ENCODE assay signal across 13 cellular contexts in the genomic region with DNA sequence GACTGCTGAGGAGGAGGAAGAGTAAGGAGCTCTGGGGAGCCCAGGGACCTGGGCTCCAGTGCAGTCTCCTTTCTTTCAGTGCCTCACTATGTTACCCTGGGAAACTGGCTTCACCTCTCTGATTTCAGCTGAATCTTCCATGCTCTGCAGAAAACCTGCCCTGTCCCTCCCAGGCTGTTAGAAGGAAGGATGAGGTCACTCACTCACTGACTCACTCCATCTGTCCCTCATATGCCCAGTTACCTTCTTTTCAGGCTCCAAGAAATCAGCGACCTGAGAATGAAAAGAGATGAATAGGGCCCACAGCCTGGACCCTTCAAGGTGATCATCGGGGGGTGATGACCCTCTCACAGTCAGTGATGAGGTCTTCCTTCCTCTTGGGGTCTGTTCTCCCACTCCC. TPM values are rescaled to one million over a fixed set of nuclear protein-coding genes. Genes with fewer than 3 reads are reported as not detected.
DNase-seq lines count a peak whose midpoint lies in the region; ATAC-seq and TF ChIP-seq lines count a peak whose summit lies in the region.
"Had no signal": no experiment of that assay in that cellular context is flagged by ENCODE, and none has a peak within 500 bp of the region (broad histone marks: within the 10 kb centered on the region; RNA-seq: fewer than 3 reads in every experiment).

No MANE protein-coding gene starts in this region.

- H3K27me3 ChIP-seq in PC-9 (ENCODE audit: insufficient read depth, low read depth) (peaks cover 28% of the 10 kb centered on the region), left ventricle myocardium inferior (ENCODE audit: low read depth) (peaks cover 16% of the 10 kb centered on the region)
- H3K27me3 ChIP-seq: gastrocnemius medialis had no signal

- no peak for TF ChIP-seq CTCF in PC-9 (conservative IDR thresholded peaks at IDR 0.05)
- no peak for TF ChIP-seq CTCF in epithelial cell of esophagus (IDR thresholded peaks at IDR 0.05; ENCODE audit: insufficient read depth, low read depth, low read length, missing control alignments)
- TF ChIP-seq CTCF in mucosa of descending colon (IDR thresholded peaks at IDR 0.05): no peak
- TF ChIP-seq CTCF in left ventricle myocardium inferior (IDR thresholded peaks at IDR 0.05; ENCODE audit: borderline replicate concordance): no peak

- CTCF ChIA-PET in PC-9 (lab: Charles Lee): no interaction called here

- H3K27ac Mint-ChIP-seq in effector memory CD8-positive, alpha-beta T cell: no peak overlapping the region
- H3K27ac Mint-ChIP-seq: activated CD8-positive, alpha-beta T cell treated with anti-CD3 and anti-CD28 coated beads, Interleukin-2, amount 10 ng/mL, durations not matched to agents 7 days and 5 days had no signal

- peak; percentile 71 for ATAC-seq in mucosa of descending colon
- no peak for ATAC-seq in GM19328 (IDR thresholded peaks at IDR 0.05; ENCODE audit: unreplicated experiment)
- no peak for ATAC-seq in GM19023 (IDR thresholded peaks at IDR 0.05; ENCODE audit: unreplicated experiment)
- ATAC-seq in effector memory CD8-positive, alpha-beta T cell (replicated peaks): no peak
- ATAC-seq: activated CD8-positive, alpha-beta T cell treated with anti-CD3 and anti-CD28 coated beads, Interleukin-2, amount 10 ng/mL, durations not matched to agents 7 days and 5 days; gastrocnemius medialis had no signal

- H3K4me1 ChIP-seq in PC-9 (replicated peaks; ENCODE audit: insufficient read depth): peaks cover 8% of the 10 kb centered on the region
- H3K4me1 ChIP-seq in mucosa of descending colon (ENCODE audit: low read depth): peaks cover 4% of the 10 kb centered on the region
- peaks cover 5% of the 10 kb centered on the region for H3K4me1 ChIP-seq in left ventricle myocardium inferior
- H3K4me1 ChIP-seq: gastrocnemius medialis had no signal

- peak overlapping the region; percentile 23; the same call in 1 of the 2 replicates for H3K4me2 ChIP-seq in PC-9

- DNase-seq in EL: peak; percentile 33
- no peak for DNase-seq in PC-9
- DNase-seq in epithelial cell of esophagus (ENCODE audit: low read depth): peak; percentile 76
- DNase-seq in mucosa of descending colon: no peak
- no peak for DNase-seq in left ventricle myocardium inferior
- no peak for DNase-seq in effector memory CD8-positive, alpha-beta T cell
- DNase-seq: activated CD8-positive, alpha-beta T cell treated with anti-CD3 and anti-CD28 coated beads, Interleukin-2, amount 10 ng/mL, durations not matched to agents 7 days and 5 days; DND-41; gastrocnemius medialis; SIG-M5; stimulated activated CD4-positive, alpha-beta T cell treated with anti-CD3 and anti-CD28 coated beads, Interleukin-15, amount 100 ng/mL, for 24 hours had no signal

- H3K79me2 ChIP-seq in PC-9 (ENCODE audit: low read depth): no peaks in the 10 kb centered on the region

- H3K9me3 ChIP-seq in PC-9 (ENCODE audit: insufficient read depth, low read depth) (no peaks in the 10 kb centered on the region), mucosa of descending colon (no peaks in the 10 kb centered on the region), left ventricle myocardium inferior (replicated peaks) (no peaks in the 10 kb centered on the region)
- H3K9me3 ChIP-seq: gastrocnemius medialis had no signal

- H3K4me3 ChIP-seq in PC-9 (no peak overlapping the region), epithelial cell of esophagus (ENCODE audit: low read length) (no peak overlapping the region), mucosa of descending colon (no peak overlapping the region), left ventricle myocardium inferior (no peak overlapping the region)
- H3K4me3 ChIP-seq: gastrocnemius medialis had no signal

- H4K20me1 ChIP-seq in PC-9 (ENCODE audit: insufficient read depth): no peaks in the 10 kb centered on the region

- peaks cover 25 to 32% of the 10 kb centered on the region in 2 donors for H3K27me3 Mint-ChIP-seq in effector memory CD8-positive, alpha-beta T cell

- H3K36me3 ChIP-seq in PC-9 (ENCODE audit: low read depth): no peaks in the 10 kb centered on the region
- no peaks in the 10 kb centered on the region for H3K36me3 ChIP-seq in mucosa of descending colon (ENCODE audit: low read depth)
- H3K36me3 ChIP-seq in left ventricle myocardium inferior: no peaks in the 10 kb centered on the region
- H3K36me3 ChIP-seq: gastrocnemius medialis had no signal

- no peak overlapping the region for H3K4me3 Mint-ChIP-seq in effector memory CD8-positive, alpha-beta T cell
- H3K4me3 Mint-ChIP-seq: activated CD8-positive, alpha-beta T cell treated with anti-CD3 and anti-CD28 coated beads, Interleukin-2, amount 10 ng/mL, durations not matched to agents 7 days and 5 days had no signal

- peaks cover 4 to 7% of the 10 kb centered on the region in 2 donors for H3K4me1 Mint-ChIP-seq in effector memory CD8-positive, alpha-beta T cell (ENCODE audit: low read depth in 2 of 2)

- no peaks in the 10 kb centered on the region for H3F3A ChIP-seq in PC-9 (ENCODE audit: insufficient read depth, low read depth)

- no peak overlapping the region for H3K27ac ChIP-seq in PC-9
- no peak overlapping the region for H3K27ac ChIP-seq in left ventricle myocardium inferior (replicated peaks)
- H3K27ac ChIP-seq: gastrocnemius medialis had no signal

- POLR2A ChIA-PET in PC-9 (lab: Charles Lee; ENCODE audit: unreplicated experiment): no interaction called here

- no TSS peak for BruUV-seq in PC-9 (replicated peaks; lab: Mats Ljungman, UMichigan)

- H3K9me2 ChIP-seq in PC-9 (ENCODE audit: insufficient read depth): no peaks in the 10 kb centered on the region

- intact Hi-C loops in PC-9 (cut with micrococcal nuclease; ENCODE audit: unreplicated experiment): loop anchor here (5.0 to 10.0 kb wide), 2 partner anchors 488 to 705 kb away; no protein-coding TSS in a partner anchor
- intact Hi-C loops in mucosa of descending colon (cut with DNase I, micrococcal nuclease): no loop called here
- intact Hi-C loops in left ventricle myocardium inferior (cut with micrococcal nuclease): no loop called here

- H2AFZ ChIP-seq in PC-9: no peak overlapping the region

- H3K9me3 Mint-ChIP-seq in effector memory CD8-positive, alpha-beta T cell: no peaks in the 10 kb centered on the region

- no peaks in the 10 kb centered on the region for H3K36me3 Mint-ChIP-seq in effector memory CD8-positive, alpha-beta T cell (ENCODE audit: insufficient read depth)

RNA-seq across cellular contexts. Expression of a gene that starts 0.5 kb away (rescaled TPM):
- total RNA-seq in PC-9 (2021) (not detected in 2 replicates), mucosa of descending colon (1 to 10 TPM; 1.0 to 8.2 (median 2.8) TPM), left ventricle myocardium inferior (not detected)
- total RNA-seq: activated CD8-positive, alpha-beta T cell treated with anti-CD3 and anti-CD28 coated beads, Interleukin-2, amount 10 ng/mL, durations not matched to agents 7 days and 5 days; gastrocnemius medialis had no signal

RNA-seq across cellular contexts. Expression of a gene that starts 47.4 kb away (rescaled TPM):
- total RNA-seq in PC-9 (2021): 0.48 and 0.55 TPM in 2 replicates
- under 1 TPM; 0.09 to 0.87 (median 0.16) TPM for total RNA-seq in mucosa of descending colon
- total RNA-seq in left ventricle myocardium inferior: 0.05 TPM

RNA-seq across cellular contexts. Expression of a gene that starts 51.0 kb away (rescaled TPM):
- total RNA-seq in PC-9 (2021) (not detected in 2 replicates), mucosa of descending colon (1 to 10 TPM in 1 of 3 donors, under 1 TPM in 1, not detected in 1; 0.60 to 1.0 TPM), left ventricle myocardium inferior (not detected)
- total RNA-seq: activated CD8-positive, alpha-beta T cell treated with anti-CD3 and anti-CD28 coated beads, Interleukin-2, amount 10 ng/mL, durations not matched to agents 7 days and 5 days; gastrocnemius medialis had no signal

Comparison
In these comparisons a context has a peak if more than half of its experiments do, and no peak if none do; other contexts are left out.
1. DNase-seq: peak in EL (single experiment) and epithelial cell of esophagus (single experiment); none in PC-9 (0 of 2), mucosa of descending colon (0 of 3), left ventricle myocardium inferior (single experiment) and effector memory CD8-positive, alpha-beta T cell (0 of 3).